25 cellular contexts compared by ENCODE assay signal in genomic region chr4:174362340-174362739, GRCh38.
"Had no signal": no experiment of that assay in that cellular context is flagged by ENCODE, and none has a peak within 500 bp of the region (broad histone marks: within the 10 kb centered on the region; RNA-seq: fewer than 3 reads in every experiment).

No MANE protein-coding gene starts in this region.

- H3K4me3 Mint-ChIP-seq: activated CD4-positive, alpha-beta memory T cell treated with anti-CD3 and anti-CD28 coated beads, Interleukin-2, amount 10 ng/mL, durations not matched to agents 7 days and 5 days; activated T-cell treated with anti-CD3 and anti-CD28 coated beads, Interleukin-2, amount 50 U/mL, for 24 hours; natural killer cell; neural progenitor cell; stimulated activated naive B cell treated with anti-CD40 and anti-IgM and Interleukin-4, amounts not matched to agents 10 μg/mL and 1 μg/mL and 100 μg/mL, for 72 hours; T-helper 1 cell treated with Interleukin-12 subunit alpha and Interleukin-12 subunit beta and Interleukin-4 antibody, amounts not matched to agents 30 μg/mL and 1 μg/mL, for 36 hours had no signal

- H3K4me1 Mint-ChIP-seq: neural progenitor cell had no signal

- H3K36me3 Mint-ChIP-seq: natural killer cell; neural progenitor cell; stimulated activated naive B cell treated with anti-CD40 and anti-IgM and Interleukin-4, amounts not matched to agents 10 μg/mL and 1 μg/mL and 100 μg/mL, for 72 hours had no signal

- DNase-seq: activated CD4-positive, alpha-beta memory T cell treated with anti-CD3 and anti-CD28 coated beads, Interleukin-2, amount 10 ng/mL, durations not matched to agents 7 days and 5 days; activated CD4-positive, alpha-beta T cell treated with anti-CD3 and anti-CD28 coated beads for 48 hours; activated CD8-positive, alpha-beta memory T cell treated with anti-CD3 and anti-CD28 coated beads, Interleukin-2, amount 50 U/mL, for 48 hours; activated gamma-delta T cell treated with Interleukin-2 at 50 U/mL for 16 hours; activated naive CD4-positive, alpha-beta T cell treated with anti-CD3 and anti-CD28 coated beads, Interleukin-2, amount 50 U/mL, for 16 hours; activated T-cell treated with anti-CD3 and anti-CD28 coated beads, Interleukin-2, amount 50 U/mL, for 24 hours; dermis blood vessel endothelial cell; effector CD4-positive, alpha-beta T cell; islet precursor cell; left colon; midbrain; natural killer cell; occipital lobe; psoas muscle; sigmoid colon; stimulated activated CD4-positive, alpha-beta T cell treated with anti-CD3 and anti-CD28 coated beads, Interleukin-1b, Interleukin-23, amount 100 ng/mL, for 48 hours; stimulated activated CD4-positive, alpha-beta T cell treated with anti-CD3 and anti-CD28 coated beads, Interleukin-4, amount 100 ng/mL, for 4 hours; stimulated activated CD8-positive, alpha-beta memory T cell treated with anti-CD3 and anti-CD28 coated beads, Interleukin-4, amount 100 ng/mL, for 48 hours; stimulated activated naive B cell treated with anti-CD40 and anti-IgM and Interleukin-4, amounts not matched to agents 10 μg/mL and 1 μg/mL and 100 μg/mL, for 72 hours; T-helper 9 cell; tibial artery; WERI-Rb-1 had no signal

- ATAC-seq: gastroesophageal sphincter; left colon; psoas muscle; stimulated activated naive B cell treated with anti-CD40 and anti-IgM and Interleukin-4, amounts not matched to agents 10 μg/mL and 1 μg/mL and 100 μg/mL, for 72 hours had no signal

- H3K9me3 Mint-ChIP-seq: activated CD4-positive, alpha-beta memory T cell treated with anti-CD3 and anti-CD28 coated beads, Interleukin-2, amount 10 ng/mL, durations not matched to agents 7 days and 5 days; natural killer cell; T-helper 1 cell treated with Interleukin-12 subunit alpha and Interleukin-12 subunit beta and Interleukin-4 antibody, amounts not matched to agents 30 μg/mL and 1 μg/mL, for 36 hours had no signal

- H3K27ac Mint-ChIP-seq: activated CD4-positive, alpha-beta memory T cell treated with anti-CD3 and anti-CD28 coated beads, Interleukin-2, amount 10 ng/mL, durations not matched to agents 7 days and 5 days; activated T-cell treated with anti-CD3 and anti-CD28 coated beads, Interleukin-2, amount 50 U/mL, for 24 hours; natural killer cell; neural progenitor cell; stimulated activated naive B cell treated with anti-CD40 and anti-IgM and Interleukin-4, amounts not matched to agents 10 μg/mL and 1 μg/mL and 100 μg/mL, for 72 hours; T-helper 1 cell treated with Interleukin-12 subunit alpha and Interleukin-12 subunit beta and Interleukin-4 antibody, amounts not matched to agents 30 μg/mL and 1 μg/mL, for 36 hours had no signal
